In genomic region chr6:43687437-43688347, GRCh38 we compare ENCODE assay signal across 1 cellular context.
TF ChIP-seq lines count a peak whose summit lies in the region.

TSS of gene MRPS18A (minus strand) at chr6:43687791. CDS start at chr6:43687779, 12 bp downstream.

TF ChIP-seq in GM23338, 12 proteins besides CTCF, POLR2A, EP300 and RAD21 (continued from another document):
- TF ChIP-seq ZNF462 (CRISPR knock-in tag; IDR thresholded peaks at IDR 0.05) (no peak), CREB1 (CRISPR knock-in tag; IDR thresholded peaks at IDR 0.05; ENCODE audit: low read depth) (0 out of 2 replicates have a peak, but pooled peaks have one; percentile 22), STAT1 (IDR thresholded peaks at IDR 0.05; ENCODE audit: unreplicated experiment) (no peak), NANOG (IDR thresholded peaks at IDR 0.05; ENCODE audit: borderline replicate concordance) (no peak), ETS1 (IDR thresholded peaks at IDR 0.05) (peak; percentile 79; the same call in 1 of the 2 replicates), EZH2phosphoT487 (IDR thresholded peaks at IDR 0.05; ENCODE audit: unreplicated experiment) (no peak)
- TF ChIP-seq, protein P1, sequence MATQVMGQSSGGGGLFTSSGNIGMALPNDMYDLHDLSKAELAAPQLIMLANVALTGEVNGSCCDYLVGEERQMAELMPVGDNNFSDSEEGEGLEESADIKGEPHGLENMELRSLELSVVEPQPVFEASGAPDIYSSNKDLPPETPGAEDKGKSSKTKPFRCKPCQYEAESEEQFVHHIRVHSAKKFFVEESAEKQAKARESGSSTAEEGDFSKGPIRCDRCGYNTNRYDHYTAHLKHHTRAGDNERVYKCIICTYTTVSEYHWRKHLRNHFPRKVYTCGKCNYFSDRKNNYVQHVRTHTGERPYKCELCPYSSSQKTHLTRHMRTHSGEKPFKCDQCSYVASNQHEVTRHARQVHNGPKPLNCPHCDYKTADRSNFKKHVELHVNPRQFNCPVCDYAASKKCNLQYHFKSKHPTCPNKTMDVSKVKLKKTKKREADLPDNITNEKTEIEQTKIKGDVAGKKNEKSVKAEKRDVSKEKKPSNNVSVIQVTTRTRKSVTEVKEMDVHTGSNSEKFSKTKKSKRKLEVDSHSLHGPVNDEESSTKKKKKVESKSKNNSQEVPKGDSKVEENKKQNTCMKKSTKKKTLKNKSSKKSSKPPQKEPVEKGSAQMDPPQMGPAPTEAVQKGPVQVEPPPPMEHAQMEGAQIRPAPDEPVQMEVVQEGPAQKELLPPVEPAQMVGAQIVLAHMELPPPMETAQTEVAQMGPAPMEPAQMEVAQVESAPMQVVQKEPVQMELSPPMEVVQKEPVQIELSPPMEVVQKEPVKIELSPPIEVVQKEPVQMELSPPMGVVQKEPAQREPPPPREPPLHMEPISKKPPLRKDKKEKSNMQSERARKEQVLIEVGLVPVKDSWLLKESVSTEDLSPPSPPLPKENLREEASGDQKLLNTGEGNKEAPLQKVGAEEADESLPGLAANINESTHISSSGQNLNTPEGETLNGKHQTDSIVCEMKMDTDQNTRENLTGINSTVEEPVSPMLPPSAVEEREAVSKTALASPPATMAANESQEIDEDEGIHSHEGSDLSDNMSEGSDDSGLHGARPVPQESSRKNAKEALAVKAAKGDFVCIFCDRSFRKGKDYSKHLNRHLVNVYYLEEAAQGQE (IDR thresholded peaks at IDR 0.05; ENCODE audit: unreplicated experiment) = no peak
